In genomic region chr5:78056901-78057514, GRCh38 we compare ENCODE assay signal across 19 cellular contexts.
DNase-seq lines count a peak whose midpoint lies in the region; ATAC-seq, FAIRE-seq and TF ChIP-seq lines count a peak whose summit lies in the region.
"Had no signal": no experiment of that assay in that cellular context is flagged by ENCODE, and none has a peak within 500 bp of the region (broad histone marks: within the 10 kb centered on the region; RNA-seq: fewer than 3 reads in every experiment).

No MANE protein-coding gene starts in this region.

- TF ChIP-seq CTCF in astrocyte of the spinal cord (IDR thresholded peaks at IDR 0.05; ENCODE audit: low read depth, low read length) (peak; percentile 32), foreskin fibroblast (IDR thresholded peaks at IDR 0.05; ENCODE audit: low read depth, low read length) (peak; percentile 12), thoracic aorta (IDR thresholded peaks at IDR 0.05) (no peak), Peyer's patch (IDR thresholded peaks at IDR 0.05) (no peak)

- peak; percentile 0 for DNase-seq in NCI-H1694 (lab: John Stamatoyannopoulos, UW)
- DNase-seq in NCI-H1694 treated with DMSO at 0.1 percent for 48 hours (lab: John Stamatoyannopoulos, UW): no peak
- DNase-seq in astrocyte of the spinal cord (ENCODE audit: low read depth, low spot score): peak; percentile 10
- DNase-seq in foreskin fibroblast: no peak
- DNase-seq in thoracic aorta (ENCODE audit: low spot score): no peak
- no peak for DNase-seq in small intestine
- no peak for DNase-seq in Peyer's patch
- DNase-seq: 8988T; adrenal gland; glutamatergic neuron; mesenchymal stem cell; NCI-H1930; NCI-H510A treated with DMSO at 0.1 percent for 48 hours; stimulated activated CD4-positive, alpha-beta T cell treated with anti-CD3 and anti-CD28 coated beads, Interleukin-15, amount 100 ng/mL, for 24 hours; stimulated activated naive CD4-positive, alpha-beta T cell; transverse colon had no signal

- H3K27ac ChIP-seq in thoracic aorta (no peak overlapping the region), small intestine (ENCODE audit: low read depth in 1 of 2, low read length in 1 of 2) (no peak overlapping the region), Peyer's patch (no peak overlapping the region)
- H3K27ac ChIP-seq: adrenal gland, transverse colon had no signal

- no peak for FAIRE-seq in small intestine (lab: Jason Lieb, UNC)
- FAIRE-seq: GM18507 had no signal

- H3K4me3 ChIP-seq in astrocyte of the spinal cord (ENCODE audit: low read depth, low read length): no peak overlapping the region
- no peak overlapping the region for H3K4me3 ChIP-seq in foreskin fibroblast (ENCODE audit: low read depth in 1 of 2, low read length in 2 of 2)
- H3K4me3 ChIP-seq in thoracic aorta: peak overlapping the region; percentile 29
- H3K4me3 ChIP-seq in small intestine (ENCODE audit: low read depth in 1 of 2, low read length in 2 of 2): no peak overlapping the region
- no peak overlapping the region for H3K4me3 ChIP-seq in Peyer's patch
- H3K4me3 ChIP-seq: adrenal gland, transverse colon had no signal

- 87 to 94% (median 87%) methylated on average over 9 of the region's 9 CpGs for WGBS in small intestine, 3 donors

- no peak for ATAC-seq in thoracic aorta (ENCODE audit: insufficient number of reproducible peaks, low FRiP score, low read depth)
- ATAC-seq in GM21381 (IDR thresholded peaks at IDR 0.05; ENCODE audit: unreplicated experiment): no peak
- ATAC-seq: natural killer cell treated with Interleukin-12 subunit alpha and Interleukin-12 subunit beta and Interleukin-15 and Interleukin-18, amount 100 ng/mL, for 72 hours had no signal

- H3K4me1 ChIP-seq in thoracic aorta (ENCODE audit: control insufficient read depth in 1 of 2, low read depth in 2 of 2): peaks cover 3 to 13% of the 10 kb centered on the region in 2 donors
- H3K4me1 ChIP-seq in small intestine (ENCODE audit: control insufficient read depth in 2 of 2, insufficient read depth in 1 of 2, low read depth in 1 of 2, low read length in 1 of 2): no peaks in the 10 kb centered on the region
- H3K4me1 ChIP-seq in Peyer's patch: no peaks in the 10 kb centered on the region
- H3K4me1 ChIP-seq: adrenal gland, transverse colon had no signal

- H3K36me3 ChIP-seq in thoracic aorta (no peaks in the 10 kb centered on the region), small intestine (ENCODE audit: control insufficient read depth in 2 of 2, insufficient read depth in 2 of 2, low read length in 2 of 2) (no peaks in the 10 kb centered on the region), Peyer's patch (no peaks in the 10 kb centered on the region)
- H3K36me3 ChIP-seq: adrenal gland, transverse colon had no signal

- in situ Hi-C loops in astrocyte of the spinal cord (cut with HindIII; ENCODE audit: low sequenced_read_pairs): no loop called here

- H3K9me3 ChIP-seq in thoracic aorta: no peaks in the 10 kb centered on the region
- H3K9me3 ChIP-seq in small intestine (ENCODE audit: control insufficient read depth, low read depth): no peaks in the 10 kb centered on the region
- H3K9me3 ChIP-seq in Peyer's patch: no peaks in the 10 kb centered on the region
- H3K9me3 ChIP-seq: adrenal gland, transverse colon had no signal

- no peak for TF ChIP-seq POLR2A in Peyer's patch (IDR thresholded peaks at IDR 0.05)

- H3K27me3 ChIP-seq in thoracic aorta (replicated peaks; ENCODE audit: insufficient read depth) (no peaks in the 10 kb centered on the region), small intestine (ENCODE audit: control insufficient read depth in 2 of 2, insufficient read depth in 2 of 2, low read length in 2 of 2) (no peaks in the 10 kb centered on the region), Peyer's patch (no peaks in the 10 kb centered on the region)
- H3K27me3 ChIP-seq: adrenal gland, transverse colon had no signal

Comparison
In these comparisons a context has a peak if more than half of its experiments do, and no peak if none do; other contexts are left out.
1. DNase-seq: peak in NCI-H1694 (single experiment) and astrocyte of the spinal cord (single experiment); none in NCI-H1694 treated with DMSO at 0.1 percent for 48 hours (single experiment), foreskin fibroblast (0 of 2), thoracic aorta (single experiment), small intestine (single experiment) and Peyer's patch (0 of 3).
2. CTCF ChIP-seq: peak in astrocyte of the spinal cord (single experiment) and foreskin fibroblast (single experiment); none in thoracic aorta (single experiment) and Peyer's patch (0 of 6).